ENCODE assay signal across 11 cellular contexts in the genomic region with DNA sequence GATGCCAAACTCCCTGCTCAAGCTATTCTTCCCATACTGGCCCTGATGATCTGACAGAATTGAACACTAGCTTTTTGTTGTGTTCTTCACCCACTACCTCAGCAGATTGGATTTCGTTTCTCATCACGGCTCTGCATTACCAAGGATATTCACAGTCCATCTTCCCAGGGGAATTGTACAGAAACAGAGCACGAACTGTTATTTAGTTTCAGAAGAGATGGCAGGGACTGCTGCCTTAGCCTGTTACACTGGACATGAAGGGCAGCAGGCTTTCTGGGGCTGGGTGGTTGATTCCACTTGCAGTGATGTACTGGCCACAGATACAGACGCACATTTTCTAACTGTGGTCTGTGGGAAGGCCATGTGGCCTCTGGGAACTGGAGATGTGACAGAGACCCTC.
DNase-seq lines count a peak whose midpoint lies in the region; ATAC-seq and TF ChIP-seq lines count a peak whose summit lies in the region.
"Had no signal": no experiment of that assay in that cellular context is flagged by ENCODE, and none has a peak within 500 bp of the region (broad histone marks: within the 10 kb centered on the region; RNA-seq: fewer than 3 reads in every experiment).

No MANE protein-coding gene starts in this region.

- intact Hi-C loops in mammary epithelial cell (cut with micrococcal nuclease) = no loop called here
- intact Hi-C loops in right lobe of liver (cut with DNase I) = no loop called here
- intact Hi-C loops in adrenal gland (cut with DNase I) = no loop called here

- 17% methylated on average over 4 of the region's 4 CpGs for WGBS in mammary epithelial cell (ENCODE audit: low coverage, missing lambda C conversion rate)
- 91% methylated on average over 4 of the region's 4 CpGs for WGBS in right lobe of liver (ENCODE audit: insufficient coverage, low coverage, low lambda C conversion rate, missing lambda C conversion rate)
- 58 to 72% (median 67%) methylated on average over 4 of the region's 4 CpGs for whole genome bisulfite sequencing in adrenal gland, 4 donors

- H3K27me3 Mint-ChIP-seq in IgD-negative memory B cell (no peaks in the 10 kb centered on the region), naive B cell (no peaks in the 10 kb centered on the region)

- H3K4me1 ChIP-seq in mammary epithelial cell (ENCODE audit: insufficient read depth, low read length) (peaks cover 62% of the 10 kb centered on the region), right lobe of liver (peaks cover 0 to 27% (median 13%) of the 10 kb centered on the region in 4 donors), adrenal gland (replicated peaks in 1 of 2) (peaks cover 32 to 90% of the 10 kb centered on the region in 2 donors)

- TF ChIP-seq POLR2A in right lobe of liver (IDR thresholded peaks at IDR 0.05) = no peak
- TF ChIP-seq POLR2A in adrenal gland (IDR thresholded peaks at IDR 0.05) = no peak

- TF ChIP-seq CTCF in AG04450 (IDR thresholded peaks at IDR 0.05; ENCODE audit: low read depth, low read length) (no peak), mammary epithelial cell (conservative IDR thresholded peaks at IDR 0.05 in 1 of 2, IDR thresholded peaks at IDR 0.05 in 1 of 2; ENCODE audit: extremely low read depth in 1 of 2, insufficient read depth in 1 of 2, low read depth in 1 of 2, low read length in 2 of 2) (no peak), right lobe of liver (IDR thresholded peaks at IDR 0.05) (no peak), adrenal gland (IDR thresholded peaks at IDR 0.05) (no peak)

- CTCF ChIA-PET in AG04450 (lab: Charles Lee) = interaction anchor here (0.6 to 5.8 kb wide), 8 partner anchors 9 to 249 kb away, joined by 3 to 42 read pairs (median 5); a partner anchor contains a TSS
- CTCF ChIA-PET in mammary epithelial cell (lab: Charles Lee; ENCODE audit: low non-redundant PET) = no interaction called here

- H3K27me3 ChIP-seq in AG04450 (ENCODE audit: control insufficient read depth, insufficient read depth, low read length) = no peaks in the 10 kb centered on the region
- H3K27me3 ChIP-seq in mammary epithelial cell (ENCODE audit: insufficient read depth, low read length) = no peaks in the 10 kb centered on the region
- H3K27me3 ChIP-seq in right lobe of liver = no peaks in the 10 kb centered on the region
- H3K27me3 ChIP-seq in adrenal gland = no peaks in the 10 kb centered on the region

- no peaks in the 10 kb centered on the region; the same call in 1 of the 2 replicates for H3K9me3 ChIP-seq in AG04450 (ENCODE audit: control insufficient read depth, insufficient read depth, low read length)
- no peaks in the 10 kb centered on the region for H3K9me3 ChIP-seq in mammary epithelial cell (replicated peaks; ENCODE audit: insufficient read depth, low read length)
- peaks cover 0 to 1% (median 0%) of the 10 kb centered on the region in 4 donors for H3K9me3 ChIP-seq in right lobe of liver
- no peaks in the 10 kb centered on the region for H3K9me3 ChIP-seq in adrenal gland (replicated peaks in 1 of 3)

- DNase-seq in AG04450 (ENCODE audit: low read depth, low spot score) (no peak), mammary epithelial cell (no peak), naive B cell (no peak), right lobe of liver (no peak), adrenal gland (no peak)
- no peak for DNase-seq in activated CD4-positive, CD25-positive, alpha-beta regulatory T cell (lab: John Stamatoyannopoulos, UW)
- DNase-seq: DND-41, NCI-H446 treated with DMSO at 0.1 percent for 48 hours had no signal

- H3K4me2 ChIP-seq in mammary epithelial cell (ENCODE audit: insufficient read depth, low read depth, low read length) = no peak overlapping the region

- H3K36me3 Mint-ChIP-seq in IgD-negative memory B cell (peaks cover 2% of the 10 kb centered on the region), naive B cell (peaks cover 17 to 23% of the 10 kb centered on the region in 2 donors)

- H3K27ac Mint-ChIP-seq in IgD-negative memory B cell = peak overlapping the region; percentile 13 to 88 (median 58)
- peak overlapping the region; percentile 40 to 97 (median 89) for H3K27ac Mint-ChIP-seq in naive B cell

- in situ Hi-C loops in mammary epithelial cell (cut with MboI; ENCODE audit: low sequenced_read_pairs in 2 of 2) = loop anchor here in 1 of 2 donors (25.0 kb wide), 1 partner anchor 337 kb away; no protein-coding TSS in a partner anchor

- no peaks in the 10 kb centered on the region for H4K20me1 ChIP-seq in mammary epithelial cell (ENCODE audit: insufficient read depth, low read length)

- peaks cover 9% of the 10 kb centered on the region for H3K79me2 ChIP-seq in mammary epithelial cell (ENCODE audit: insufficient read depth, low read length)

- dilution Hi-C loops in mammary epithelial cell (cut with HindIII; ENCODE audit: low sequenced_read_pairs) = no loop called here

- peaks cover 44 to 74% (median 54%) of the 10 kb centered on the region in 3 donors for H3K4me1 Mint-ChIP-seq in IgD-negative memory B cell
- H3K4me1 Mint-ChIP-seq in naive B cell = peaks cover 61 to 81% (median 80%) of the 10 kb centered on the region in 3 donors

- no peak overlapping the region for H3K9ac ChIP-seq in mammary epithelial cell (ENCODE audit: insufficient read depth, low read length)

- H3K4me3 ChIP-seq in AG04450 (ENCODE audit: low read depth, low read length) = no peak overlapping the region
- H3K4me3 ChIP-seq in mammary epithelial cell (replicated peaks in 1 of 3; ENCODE audit: insufficient read depth in 1 of 3, low read depth in 2 of 3, low read length in 3 of 3) = no peak overlapping the region
- no peak overlapping the region for H3K4me3 ChIP-seq in right lobe of liver
- H3K4me3 ChIP-seq in adrenal gland = no peak overlapping the region

- ATAC-seq in naive B cell (ENCODE audit: low read depth in 2 of 2) = no peak
- ATAC-seq in GM21528 (IDR thresholded peaks at IDR 0.05; ENCODE audit: low FRiP score, unreplicated experiment) = no peak
- ATAC-seq in right lobe of liver = no peak
- ATAC-seq: esophagus mucosa had no signal

- peaks cover 4% of the 10 kb centered on the region for H3K36me3 ChIP-seq in mammary epithelial cell (ENCODE audit: insufficient read depth, low read length)
- peaks cover 0 to 6% (median 2%) of the 10 kb centered on the region in 4 donors for H3K36me3 ChIP-seq in right lobe of liver
- H3K36me3 ChIP-seq in adrenal gland (replicated peaks in 1 of 2) = peaks cover 0 to 14% of the 10 kb centered on the region in 2 donors

- H3K27ac ChIP-seq in AG04450 (ENCODE audit: low read depth, low read length) (peak overlapping the region; percentile 73), mammary epithelial cell (ENCODE audit: insufficient read depth, low read depth, low read length) (peak overlapping the region; percentile 4), right lobe of liver (no peak overlapping the region), adrenal gland (peak overlapping the region in 2 of 5 donors; percentile 41 to 59)

- H3K4me3 Mint-ChIP-seq in IgD-negative memory B cell (peak overlapping the region in 2 of 4 donors; percentile 33 to 75), naive B cell (peak overlapping the region in 3 of 8 donors; percentile 29 to 77 (median 36))

- no peak overlapping the region for H2AFZ ChIP-seq in mammary epithelial cell (ENCODE audit: low read depth, low read length)

- POLR2A ChIA-PET in AG04450 (lab: Yijun Ruan, JAX) = interaction anchor here (0.6 to 1.4 kb wide), 2 partner anchors 89 to 748 kb away, joined by 3 to 5 read pairs; a partner anchor contains a TSS

- no peaks in the 10 kb centered on the region for H3K9me3 Mint-ChIP-seq in IgD-negative memory B cell
- H3K9me3 Mint-ChIP-seq in naive B cell = no peaks in the 10 kb centered on the region

- BruUV-seq in mammary epithelial cell (replicated peaks; lab: Mats Ljungman, UMichigan) = no TSS peak

Comparison
In these comparisons a context has a peak if more than half of its experiments do, and no peak if none do; other contexts are left out.
1. H3K27ac ChIP-seq: peak in AG04450 (single experiment) and mammary epithelial cell (single experiment); none in right lobe of liver (0 of 3).